Comparison of ENCODE assay signal across 8 cellular contexts in genomic region chr2:200306719-200306968, GRCh38. TPM values are rescaled to one million over a fixed set of nuclear protein-coding genes. Genes with fewer than 3 reads are reported as not detected.
DNase-seq lines count a peak whose midpoint lies in the region; ATAC-seq and TF ChIP-seq lines count a peak whose summit lies in the region.

No MANE protein-coding gene starts in this region.

- H2AFZ ChIP-seq in neural cell (ENCODE audit: low read depth, low read length): no peak overlapping the region

- 0 out of 22 replicates have a peak, but pooled peaks cover 0 to 7% (median 0%) of the 10 kb centered on the region in 11 experiments for H3K36me3 ChIP-seq in BLaER1 treated with 17β-estradiol and CSF1 and Interleukin-3, amounts not matched to agents 10 nM and 100 nM
- H3K36me3 ChIP-seq in neural cell (ENCODE audit: insufficient read depth, low read length): no peaks in the 10 kb centered on the region

- no peak for TF ChIP-seq CTCF in neural cell (IDR thresholded peaks at IDR 0.05; ENCODE audit: poor library complexity, severe bottlenecking)
- no peak for TF ChIP-seq CTCF in omental fat pad (IDR thresholded peaks at IDR 0.05)

- no peaks in the 10 kb centered on the region for H3K9me2 ChIP-seq in neural cell (ENCODE audit: insufficient read depth, low read length)

- DNase-seq in omental fat pad (ENCODE audit: low spot score) (no peak), NCI-H2029 (lab: John Stamatoyannopoulos, UW) (no peak), DMS114 treated with DMSO at 0.1 percent for 48 hours (lab: John Stamatoyannopoulos, UW; ENCODE audit: unreplicated experiment) (no peak)

- no peak for TF ChIP-seq EP300 in neural cell (conservative IDR thresholded peaks at IDR 0.05; ENCODE audit: poor library complexity, severe bottlenecking)

- H3K4me1 ChIP-seq in BLaER1 treated with 17β-estradiol and CSF1 and Interleukin-3, amounts not matched to agents 10 nM and 100 nM: peaks cover 17 to 33% (median 28%) of the 10 kb centered on the region in 10 experiments

- peaks cover 0 to 28% (median 13%) of the 10 kb centered on the region in 11 experiments; a peak in 10 of 22 replicates for H4K20me1 ChIP-seq in BLaER1 treated with 17β-estradiol and CSF1 and Interleukin-3, amounts not matched to agents 10 nM and 100 nM
- no peaks in the 10 kb centered on the region for H4K20me1 ChIP-seq in neural cell (ENCODE audit: insufficient read depth)

- ATAC-seq in GM19438 (IDR thresholded peaks at IDR 0.05; ENCODE audit: low read depth, unreplicated experiment): peak; percentile 64
- peak; percentile 64 for ATAC-seq in HG03354 (IDR thresholded peaks at IDR 0.05; ENCODE audit: poor library complexity, severe bottlenecking, unreplicated experiment)
- no peak for ATAC-seq in omental fat pad (ENCODE audit: low FRiP score)

- peak overlapping the region; percentile 86 to 93 (median 90) for H3K9ac ChIP-seq in BLaER1 treated with 17β-estradiol and CSF1 and Interleukin-3, amounts not matched to agents 10 nM and 100 nM
- H3K9ac ChIP-seq in neural cell (ENCODE audit: low read length): peak overlapping the region; percentile 54

- no peak for TF ChIP-seq RAD21 in neural cell (conservative IDR thresholded peaks at IDR 0.05)

- H3K9me3 ChIP-seq in BLaER1 treated with 17β-estradiol and CSF1 and Interleukin-3, amounts not matched to agents 10 nM and 100 nM (replicated peaks in 1 of 11): no peaks in the 10 kb centered on the region
- H3K9me3 ChIP-seq in neural cell (ENCODE audit: low read length): no peaks in the 10 kb centered on the region

- peak overlapping the region; percentile 77 to 92 (median 84) for H3K27ac ChIP-seq in BLaER1 treated with 17β-estradiol and CSF1 and Interleukin-3, amounts not matched to agents 10 nM and 100 nM
- H3K27ac ChIP-seq in cingulate gyrus (ENCODE audit: low read depth, low read length): peak overlapping the region; percentile 98
- H3K27ac ChIP-seq in neural cell (ENCODE audit: low read length): no peak overlapping the region

- peak overlapping the region; percentile 83 to 99 (median 96); a peak in 20 of 22 replicates for H3K4me2 ChIP-seq in BLaER1 treated with 17β-estradiol and CSF1 and Interleukin-3, amounts not matched to agents 10 nM and 100 nM
- H3K4me2 ChIP-seq in neural cell (ENCODE audit: low read length): no peak overlapping the region

- H3K79me2 ChIP-seq in neural cell (replicated peaks; ENCODE audit: insufficient read depth, low read length): no peaks in the 10 kb centered on the region

- H3K4me3 ChIP-seq in BLaER1 treated with 17β-estradiol and CSF1 and Interleukin-3, amounts not matched to agents 10 nM and 100 nM: peak overlapping the region; percentile 77 to 94 (median 86)
- peak overlapping the region; percentile 72 for H3K4me3 ChIP-seq in neural cell (ENCODE audit: low read length)

- H3F3A ChIP-seq in neural cell (ENCODE audit: insufficient read depth, low read length, poor library complexity, severe bottlenecking): peaks cover 9% of the 10 kb centered on the region

- no peaks in the 10 kb centered on the region for H3K27me3 ChIP-seq in BLaER1 treated with 17β-estradiol and CSF1 and Interleukin-3, amounts not matched to agents 10 nM and 100 nM
- peaks cover 18% of the 10 kb centered on the region for H3K27me3 ChIP-seq in neural cell (ENCODE audit: insufficient read depth, low read depth, low read length)

TF ChIP-seq in neural cell, 6 proteins besides CTCF, POLR2A, EP300 and RAD21:
- TF ChIP-seq POLR2AphosphoS5 (IDR thresholded peaks at IDR 0.05) (no peak), TAF1 (IDR thresholded peaks at IDR 0.05; ENCODE audit: low read depth) (no peak), REST (IDR thresholded peaks at IDR 0.05; ENCODE audit: borderline replicate concordance) (no peak)

RNA-seq across cellular contexts. Expression of gene SPATS2L, which starts 0.2 kb away (rescaled TPM):
- polyA plus RNA-seq in neural cell: 8.5 and 10.3 TPM in 2 replicates
- 11.2 and 12.4 TPM in 2 replicates for polyA minus RNA-seq in neural cell
- total RNA-seq in omental fat pad: 100 to 1,000 TPM in 2 of 4 donors, 10 to 100 TPM in 2; 68.1 to 115 (median 94.9) TPM
